In the genomic region with DNA sequence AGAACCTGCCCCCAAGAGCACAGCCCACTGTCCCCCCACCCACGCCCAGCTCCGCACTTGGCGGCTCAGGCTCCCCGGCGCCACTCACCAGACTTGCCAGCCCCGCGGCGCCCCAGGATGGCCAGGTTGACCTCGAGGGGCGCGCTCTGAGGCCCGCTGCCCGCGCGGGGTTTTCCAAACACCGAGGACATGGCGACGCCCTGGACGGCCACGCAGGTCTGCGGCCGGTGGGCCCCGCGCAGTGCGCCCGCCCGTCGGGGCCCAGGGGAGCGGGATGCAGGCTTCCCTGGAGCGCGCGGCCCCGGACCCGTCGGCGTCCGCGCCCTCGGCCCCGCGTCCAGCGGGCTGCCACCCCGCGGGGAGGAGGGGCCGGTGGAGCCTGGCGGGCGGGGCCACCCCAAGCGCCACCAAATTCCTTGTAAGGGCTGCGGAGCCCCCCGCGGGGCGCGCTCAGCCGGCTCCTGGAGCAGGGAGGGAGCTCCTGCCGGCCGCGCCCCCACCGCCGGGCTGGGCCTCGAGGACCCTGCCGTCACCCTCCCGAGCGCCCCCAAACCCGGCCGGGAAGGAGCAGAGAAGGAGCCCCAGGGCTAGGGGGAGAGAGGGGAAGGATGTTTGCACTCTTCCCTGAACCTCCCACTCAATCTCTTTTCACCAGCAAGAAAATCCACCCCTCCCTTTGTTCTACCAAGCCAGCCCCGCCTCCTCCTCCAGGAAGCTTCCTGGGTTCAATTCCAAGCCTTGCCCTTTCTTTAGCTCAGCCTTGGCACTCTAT, we compare ENCODE assay signal across 1 cellular context.
TF ChIP-seq lines count a peak whose summit lies in the region.

A gene with protein sequence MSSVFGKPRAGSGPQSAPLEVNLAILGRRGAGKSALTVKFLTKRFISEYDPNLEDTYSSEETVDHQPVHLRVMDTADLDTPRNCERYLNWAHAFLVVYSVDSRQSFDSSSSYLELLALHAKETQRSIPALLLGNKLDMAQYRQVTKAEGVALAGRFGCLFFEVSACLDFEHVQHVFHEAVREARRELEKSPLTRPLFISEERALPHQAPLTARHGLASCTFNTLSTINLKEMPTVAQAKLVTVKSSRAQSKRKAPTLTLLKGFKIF (minus strand): TSS at position 347 of the 772 bp plus-strand sequence. CDS start 156 bp downstream, at position 191.

TF ChIP-seq in H1, 55 proteins besides CTCF, POLR2A, EP300 and RAD21:
- TF ChIP-seq BCL11A (IDR thresholded peaks at IDR 0.05; ENCODE audit: low read depth in 2 of 2, low read length in 2 of 2) (no peak), EZH2 (IDR thresholded peaks at IDR 0.05; ENCODE audit: low read depth, low read length, severe bottlenecking) (no peak), RFX5 (IDR thresholded peaks at IDR 0.05; ENCODE audit: borderline replicate concordance, low read depth, low read length) (no peak), SIN3A (conservative IDR thresholded peaks at IDR 0.05 in 1 of 2, IDR thresholded peaks at IDR 0.05 in 1 of 2; ENCODE audit: low read depth in 1 of 2, low read length in 2 of 2) (no peak), MAFK (IDR thresholded peaks at IDR 0.05; ENCODE audit: low read depth, low read length) (no peak), SUZ12 (IDR thresholded peaks at IDR 0.05; ENCODE audit: low read length) (no peak), JUND (IDR thresholded peaks at IDR 0.05; ENCODE audit: low read length) (no peak), TAF7 (optimal IDR thresholded peaks at IDR 0.05; ENCODE audit: borderline replicate concordance, low read depth, low read length) (no peak), SP4 (IDR thresholded peaks at IDR 0.05; ENCODE audit: low read length) (no peak), TCF12 (IDR thresholded peaks at IDR 0.05; ENCODE audit: low read depth, low read length) (no peak), CHD2 (IDR thresholded peaks at IDR 0.05; ENCODE audit: low read length) (no peak), TAF1 (IDR thresholded peaks at IDR 0.05; ENCODE audit: low read depth, low read length) (peak; percentile 13; the same call in 1 of the 2 replicates), CBX8 (IDR thresholded peaks at IDR 0.05; ENCODE audit: borderline replicate concordance, low read depth, low read length) (no peak), HDAC2 (IDR thresholded peaks at IDR 0.05; ENCODE audit: borderline replicate concordance in 1 of 2, low read depth in 2 of 2, low read length in 2 of 2) (no peak), SIX5 (IDR thresholded peaks at IDR 0.05; ENCODE audit: low read depth, low read length) (no peak), ASH2L (IDR thresholded peaks at IDR 0.05; ENCODE audit: low read length) (peak; percentile 46), TEAD4 (IDR thresholded peaks at IDR 0.05; ENCODE audit: low read depth, low read length) (no peak), BACH1 (IDR thresholded peaks at IDR 0.05; ENCODE audit: low read length) (no peak), RBBP5 (IDR thresholded peaks at IDR 0.05; ENCODE audit: borderline replicate concordance, low read depth, low read length) (0 out of 2 replicates have a peak, but pooled peaks have one; percentile 54), E2F6 (IDR thresholded peaks at IDR 0.05) (no peak; the same call in 1 of the 2 replicates), NANOG (IDR thresholded peaks at IDR 0.05; ENCODE audit: insufficient read depth, low read depth, low read length, poor library complexity, severe bottlenecking) (no peak), SIRT6 (IDR thresholded peaks at IDR 0.05; ENCODE audit: low read length) (no peak), KDM5A (IDR thresholded peaks at IDR 0.05; ENCODE audit: low read length) (no peak), HDAC6 (IDR thresholded peaks at IDR 0.05; ENCODE audit: low read depth, low read length) (no peak), NRF1 (IDR thresholded peaks at IDR 0.05; ENCODE audit: low read depth, low read length) (no peak), POLR2AphosphoS5 (IDR thresholded peaks at IDR 0.05; ENCODE audit: low read depth, low read length) (no peak), ATF2 (IDR thresholded peaks at IDR 0.05; ENCODE audit: low read length) (no peak), MAX (IDR thresholded peaks at IDR 0.05) (0 out of 2 replicates have a peak, but pooled peaks have one; percentile 6), SAP30 (IDR thresholded peaks at IDR 0.05; ENCODE audit: insufficient read depth, insufficient replicate concordance, low read length) (no peak), PHF8 (conservative IDR thresholded peaks at IDR 0.05; ENCODE audit: low read depth, low read length) (peak; percentile 41; the same call in 1 of the 2 replicates), GABPA (IDR thresholded peaks at IDR 0.05; ENCODE audit: borderline replicate concordance, insufficient read depth, low read length) (no peak), FOSL1 (IDR thresholded peaks at IDR 0.05; ENCODE audit: insufficient read depth, low read depth, low read length) (no peak), ZNF274 (IDR thresholded peaks at IDR 0.05; ENCODE audit: borderline replicate concordance, extremely low read depth, low read length) (no peak), SP1 (IDR thresholded peaks at IDR 0.05; ENCODE audit: low read depth, low read length) (no peak), ATF3 (IDR thresholded peaks at IDR 0.05; ENCODE audit: insufficient read depth, low read depth, low read length) (no peak), EGR1 (IDR thresholded peaks at IDR 0.05; ENCODE audit: borderline replicate concordance, low read depth, low read length) (peak; percentile 9; the same call in 1 of the 2 replicates), RNF2 (IDR thresholded peaks at IDR 0.05; ENCODE audit: borderline replicate concordance, low read depth, low read length, missing control alignments, poor library complexity, severe bottlenecking) (no peak), CREB1 (IDR thresholded peaks at IDR 0.05) (no peak), SRF (IDR thresholded peaks at IDR 0.05; ENCODE audit: low read depth, low read length) (no peak), YY1 (IDR thresholded peaks at IDR 0.05; ENCODE audit: low read depth, low read length) (no peak), GTF2F1 (IDR thresholded peaks at IDR 0.05; ENCODE audit: borderline replicate concordance, low read depth, low read length) (no peak), JUN (IDR thresholded peaks at IDR 0.05; ENCODE audit: low read depth, low read length) (no peak), KDM4A (IDR thresholded peaks at IDR 0.05; ENCODE audit: low read depth, low read length, severe bottlenecking) (peak; percentile 81), CEBPB (IDR thresholded peaks at IDR 0.05; ENCODE audit: low read depth, low read length) (no peak)
- TF ChIP-seq, protein P1, sequence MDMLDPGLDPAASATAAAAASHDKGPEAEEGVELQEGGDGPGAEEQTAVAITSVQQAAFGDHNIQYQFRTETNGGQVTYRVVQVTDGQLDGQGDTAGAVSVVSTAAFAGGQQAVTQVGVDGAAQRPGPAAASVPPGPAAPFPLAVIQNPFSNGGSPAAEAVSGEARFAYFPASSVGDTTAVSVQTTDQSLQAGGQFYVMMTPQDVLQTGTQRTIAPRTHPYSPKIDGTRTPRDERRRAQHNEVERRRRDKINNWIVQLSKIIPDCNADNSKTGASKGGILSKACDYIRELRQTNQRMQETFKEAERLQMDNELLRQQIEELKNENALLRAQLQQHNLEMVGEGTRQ (IDR thresholded peaks at IDR 0.05; ENCODE audit: low read length), result no peak
- TF ChIP-seq, protein P2, sequence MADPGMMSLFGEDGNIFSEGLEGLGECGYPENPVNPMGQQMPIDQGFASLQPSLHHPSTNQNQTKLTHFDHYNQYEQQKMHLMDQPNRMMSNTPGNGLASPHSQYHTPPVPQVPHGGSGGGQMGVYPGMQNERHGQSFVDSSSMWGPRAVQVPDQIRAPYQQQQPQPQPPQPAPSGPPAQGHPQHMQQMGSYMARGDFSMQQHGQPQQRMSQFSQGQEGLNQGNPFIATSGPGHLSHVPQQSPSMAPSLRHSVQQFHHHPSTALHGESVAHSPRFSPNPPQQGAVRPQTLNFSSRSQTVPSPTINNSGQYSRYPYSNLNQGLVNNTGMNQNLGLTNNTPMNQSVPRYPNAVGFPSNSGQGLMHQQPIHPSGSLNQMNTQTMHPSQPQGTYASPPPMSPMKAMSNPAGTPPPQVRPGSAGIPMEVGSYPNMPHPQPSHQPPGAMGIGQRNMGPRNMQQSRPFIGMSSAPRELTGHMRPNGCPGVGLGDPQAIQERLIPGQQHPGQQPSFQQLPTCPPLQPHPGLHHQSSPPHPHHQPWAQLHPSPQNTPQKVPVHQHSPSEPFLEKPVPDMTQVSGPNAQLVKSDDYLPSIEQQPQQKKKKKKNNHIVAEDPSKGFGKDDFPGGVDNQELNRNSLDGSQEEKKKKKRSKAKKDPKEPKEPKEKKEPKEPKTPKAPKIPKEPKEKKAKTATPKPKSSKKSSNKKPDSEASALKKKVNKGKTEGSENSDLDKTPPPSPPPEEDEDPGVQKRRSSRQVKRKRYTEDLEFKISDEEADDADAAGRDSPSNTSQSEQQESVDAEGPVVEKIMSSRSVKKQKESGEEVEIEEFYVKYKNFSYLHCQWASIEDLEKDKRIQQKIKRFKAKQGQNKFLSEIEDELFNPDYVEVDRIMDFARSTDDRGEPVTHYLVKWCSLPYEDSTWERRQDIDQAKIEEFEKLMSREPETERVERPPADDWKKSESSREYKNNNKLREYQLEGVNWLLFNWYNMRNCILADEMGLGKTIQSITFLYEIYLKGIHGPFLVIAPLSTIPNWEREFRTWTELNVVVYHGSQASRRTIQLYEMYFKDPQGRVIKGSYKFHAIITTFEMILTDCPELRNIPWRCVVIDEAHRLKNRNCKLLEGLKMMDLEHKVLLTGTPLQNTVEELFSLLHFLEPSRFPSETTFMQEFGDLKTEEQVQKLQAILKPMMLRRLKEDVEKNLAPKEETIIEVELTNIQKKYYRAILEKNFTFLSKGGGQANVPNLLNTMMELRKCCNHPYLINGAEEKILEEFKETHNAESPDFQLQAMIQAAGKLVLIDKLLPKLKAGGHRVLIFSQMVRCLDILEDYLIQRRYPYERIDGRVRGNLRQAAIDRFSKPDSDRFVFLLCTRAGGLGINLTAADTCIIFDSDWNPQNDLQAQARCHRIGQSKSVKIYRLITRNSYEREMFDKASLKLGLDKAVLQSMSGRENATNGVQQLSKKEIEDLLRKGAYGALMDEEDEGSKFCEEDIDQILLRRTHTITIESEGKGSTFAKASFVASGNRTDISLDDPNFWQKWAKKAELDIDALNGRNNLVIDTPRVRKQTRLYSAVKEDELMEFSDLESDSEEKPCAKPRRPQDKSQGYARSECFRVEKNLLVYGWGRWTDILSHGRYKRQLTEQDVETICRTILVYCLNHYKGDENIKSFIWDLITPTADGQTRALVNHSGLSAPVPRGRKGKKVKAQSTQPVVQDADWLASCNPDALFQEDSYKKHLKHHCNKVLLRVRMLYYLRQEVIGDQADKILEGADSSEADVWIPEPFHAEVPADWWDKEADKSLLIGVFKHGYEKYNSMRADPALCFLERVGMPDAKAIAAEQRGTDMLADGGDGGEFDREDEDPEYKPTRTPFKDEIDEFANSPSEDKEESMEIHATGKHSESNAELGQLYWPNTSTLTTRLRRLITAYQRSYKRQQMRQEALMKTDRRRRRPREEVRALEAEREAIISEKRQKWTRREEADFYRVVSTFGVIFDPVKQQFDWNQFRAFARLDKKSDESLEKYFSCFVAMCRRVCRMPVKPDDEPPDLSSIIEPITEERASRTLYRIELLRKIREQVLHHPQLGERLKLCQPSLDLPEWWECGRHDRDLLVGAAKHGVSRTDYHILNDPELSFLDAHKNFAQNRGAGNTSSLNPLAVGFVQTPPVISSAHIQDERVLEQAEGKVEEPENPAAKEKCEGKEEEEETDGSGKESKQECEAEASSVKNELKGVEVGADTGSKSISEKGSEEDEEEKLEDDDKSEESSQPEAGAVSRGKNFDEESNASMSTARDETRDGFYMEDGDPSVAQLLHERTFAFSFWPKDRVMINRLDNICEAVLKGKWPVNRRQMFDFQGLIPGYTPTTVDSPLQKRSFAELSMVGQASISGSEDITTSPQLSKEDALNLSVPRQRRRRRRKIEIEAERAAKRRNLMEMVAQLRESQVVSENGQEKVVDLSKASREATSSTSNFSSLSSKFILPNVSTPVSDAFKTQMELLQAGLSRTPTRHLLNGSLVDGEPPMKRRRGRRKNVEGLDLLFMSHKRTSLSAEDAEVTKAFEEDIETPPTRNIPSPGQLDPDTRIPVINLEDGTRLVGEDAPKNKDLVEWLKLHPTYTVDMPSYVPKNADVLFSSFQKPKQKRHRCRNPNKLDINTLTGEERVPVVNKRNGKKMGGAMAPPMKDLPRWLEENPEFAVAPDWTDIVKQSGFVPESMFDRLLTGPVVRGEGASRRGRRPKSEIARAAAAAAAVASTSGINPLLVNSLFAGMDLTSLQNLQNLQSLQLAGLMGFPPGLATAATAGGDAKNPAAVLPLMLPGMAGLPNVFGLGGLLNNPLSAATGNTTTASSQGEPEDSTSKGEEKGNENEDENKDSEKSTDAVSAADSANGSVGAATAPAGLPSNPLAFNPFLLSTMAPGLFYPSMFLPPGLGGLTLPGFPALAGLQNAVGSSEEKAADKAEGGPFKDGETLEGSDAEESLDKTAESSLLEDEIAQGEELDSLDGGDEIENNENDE (IDR thresholded peaks at IDR 0.05; ENCODE audit: insufficient replicate concordance, low read length), result no peak
TF ChIP-seq in H1: peak in this region for 7.
